Comparison of ENCODE assay signal across 30 cellular contexts in genomic region chr11:94662065-94662779, GRCh38.
"Had no signal": no experiment of that assay in that cellular context is flagged by ENCODE, and none has a peak within 500 bp of the region (broad histone marks: within the 10 kb centered on the region; RNA-seq: fewer than 3 reads in every experiment).

No MANE protein-coding gene starts in this region.

- H3K9me3 Mint-ChIP-seq: immature natural killer cell; naive thymus-derived CD8-positive, alpha-beta T cell had no signal

- H3K4me3 Mint-ChIP-seq: activated naive CD8-positive, alpha-beta T cell; brain; immature natural killer cell; naive thymus-derived CD8-positive, alpha-beta T cell; neural crest cell had no signal

- H3K4me3 ChIP-seq: cardiac muscle cell, gastroesophageal sphincter, hepatocyte, pancreas, prostate gland, skin epidermis, testis, transverse colon, uterus had no signal

- H3K4me1 ChIP-seq: gastroesophageal sphincter, pancreas, prostate gland, testis, transverse colon, uterus had no signal

- H3K27ac Mint-ChIP-seq: activated naive CD8-positive, alpha-beta T cell; brain; immature natural killer cell had no signal

- H3K79me2 ChIP-seq: hepatocyte had no signal

- H3K4me2 ChIP-seq: hepatocyte had no signal

- H2AFZ ChIP-seq: hepatocyte had no signal

- H3K27ac ChIP-seq: cardiac muscle cell, gastroesophageal sphincter, hepatocyte, pancreas, prostate gland, skin epidermis, testis, transverse colon, uterus had no signal

- H3K36me3 Mint-ChIP-seq: activated naive CD8-positive, alpha-beta T cell; brain; immature natural killer cell; naive thymus-derived CD8-positive, alpha-beta T cell had no signal

- ATAC-seq: gastroesophageal sphincter; left colon; pancreas; sciatic nerve; stimulated activated naive CD8-positive, alpha-beta T cell treated with anti-CD3 and anti-CD28 coated beads, Interleukin-15, Interleukin-2, amounts not matched to agents 100 U/mL and 50 U/mL, for 24 hours had no signal

- H3K36me3 ChIP-seq: cardiac muscle cell, gastroesophageal sphincter, pancreas, prostate gland, transverse colon, uterus had no signal

- DNase-seq: activated CD4-positive, alpha-beta T cell treated with anti-CD3 and anti-CD28 coated beads for 4 hours; activated CD4-positive, alpha-beta T cell treated with anti-CD3 and anti-CD28 coated beads, Interleukin-2, amount 50 U/mL, for 4 hours; activated CD8-positive, alpha-beta memory T cell treated with anti-CD3 and anti-CD28 coated beads for 24 hours; activated effector memory CD4-positive, alpha-beta T cell treated with Interleukin-2 at 50 U/mL for 16 hours; activated naive CD4-positive, alpha-beta T cell treated with Interleukin-2 at 50 U/mL for 16 hours; anterior cingulate cortex; cortex of kidney; immature natural killer cell; kidney; left colon; naive thymus-derived CD8-positive, alpha-beta T cell; nucleus accumbens; pancreas; retina; stimulated activated CD4-positive, alpha-beta T cell treated with anti-CD3 and anti-CD28 coated beads, Interleukin-12 subunit alpha, Interleukin-12 subunit beta, amount 100 ng/mL, for 4 hours; stimulated activated CD4-positive, alpha-beta T cell treated with anti-CD3 and anti-CD28 coated beads, Interleukin-4, amount 100 ng/mL, for 1 hour; stimulated activated naive CD8-positive, alpha-beta T cell treated with anti-CD3 and anti-CD28 coated beads, Interleukin-15, Interleukin-2, amounts not matched to agents 100 U/mL and 50 U/mL, for 24 hours; testis; transverse colon; uterus had no signal

- FAIRE-seq: endothelial cell of umbilical vein, kidney, pancreas had no signal

- H3K9me3 ChIP-seq: pancreas, prostate gland, testis, transverse colon, uterus had no signal

- H3K4me1 Mint-ChIP-seq: brain, immature natural killer cell had no signal

- H3K27me3 ChIP-seq: cardiac muscle cell, gastroesophageal sphincter, hepatocyte, pancreas, testis, uterus had no signal
